Comparison of ENCODE assay signal across 8 cellular contexts in the genomic region with DNA sequence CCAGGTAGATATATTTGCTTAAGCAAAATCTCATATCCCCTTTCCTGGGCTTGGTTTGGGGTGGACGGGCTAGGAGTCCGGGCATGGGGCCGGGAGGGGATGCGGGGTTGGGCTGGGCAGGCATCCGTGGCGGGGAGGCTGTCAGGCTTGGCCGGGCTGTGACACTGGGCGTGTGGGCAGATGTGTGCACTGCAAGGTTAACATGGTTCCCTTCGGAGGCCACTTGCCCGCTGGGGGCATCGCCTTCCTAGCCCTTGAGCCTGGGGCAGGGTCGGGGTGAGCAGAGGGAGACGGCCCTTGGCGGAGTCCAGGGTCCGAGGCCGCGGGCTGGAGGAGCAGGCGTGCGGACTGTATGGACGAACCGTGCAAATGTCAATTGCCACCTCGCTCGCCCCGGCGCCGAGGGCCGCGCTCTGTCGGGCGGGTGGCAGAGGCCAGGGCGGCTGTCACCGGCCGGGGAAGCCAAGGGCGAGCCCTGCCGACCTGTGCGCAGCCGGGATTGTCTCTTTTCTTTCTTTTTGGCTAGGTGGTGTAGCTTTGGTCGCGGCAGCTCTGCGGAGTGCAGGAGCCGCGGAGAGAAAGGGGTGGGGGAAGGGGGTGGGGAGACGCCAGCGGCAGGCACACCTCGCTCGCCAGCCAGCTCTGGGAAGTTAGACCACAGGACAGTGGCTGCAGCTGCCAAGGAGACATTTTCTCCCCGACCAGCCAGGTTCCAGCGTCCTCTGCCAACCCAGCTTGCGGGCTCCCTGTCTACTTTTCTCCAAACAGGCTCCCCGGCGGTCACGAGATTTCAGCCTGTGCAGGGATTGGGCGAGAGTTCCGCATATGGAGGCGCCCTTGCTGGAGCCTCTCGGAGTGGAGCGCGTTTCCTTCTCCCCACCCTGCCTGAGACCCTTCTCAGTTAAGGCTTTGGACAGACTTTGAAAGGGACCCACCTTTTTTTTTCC. TPM values are rescaled to one million over a fixed set of nuclear protein-coding genes. Genes with fewer than 3 reads are reported as not detected.
A peak's percentile ranks its signal among the peaks of the same experiment; 100 is the strongest.
DNase-seq lines count a peak whose midpoint lies in the region; ATAC-seq, FAIRE-seq and TF ChIP-seq lines count a peak whose summit lies in the region.

No MANE protein-coding gene starts in this region.

- H3K27me3 ChIP-seq in ACC112 (ENCODE audit: insufficient read depth, low read length) (no peaks in the 10 kb centered on the region), keratinocyte (ENCODE audit: control insufficient read depth, extremely low read depth, insufficient read depth, low read length) (no peaks in the 10 kb centered on the region)

- H3K36me3 ChIP-seq in ACC112 (ENCODE audit: insufficient read depth, low read length) (no peaks in the 10 kb centered on the region; the same call in 1 of the 2 replicates), keratinocyte (ENCODE audit: control insufficient read depth in 2 of 2, extremely low read depth in 1 of 2, insufficient read depth in 2 of 2, low read length in 2 of 2) (peaks cover 0 to 1% of the 10 kb centered on the region in 2 experiments)

- no peaks in the 10 kb centered on the region for H3K9me1 ChIP-seq in keratinocyte (ENCODE audit: control insufficient read depth, extremely low read depth, insufficient read depth, low read length)

- dilution Hi-C loops in keratinocyte (cut with MboI; ENCODE audit: extremely low pct_ligation_motif_present, low sequenced_read_pairs): no loop called here

- H3K4me1 ChIP-seq in ACC112 (ENCODE audit: control insufficient read depth, insufficient read depth, low read length, unreplicated experiment): peaks cover 13% of the 10 kb centered on the region
- peaks cover 18% of the 10 kb centered on the region for H3K4me1 ChIP-seq in keratinocyte (ENCODE audit: control insufficient read depth, extremely low read depth, insufficient read depth, low read length)

- peak in 1 of 3 experiments; percentile 3 for TF ChIP-seq CTCF in keratinocyte (optimal IDR thresholded peaks at IDR 0.05 in 1 of 3, IDR thresholded peaks at IDR 0.05 in 1 of 3, conservative IDR thresholded peaks at IDR 0.05 in 1 of 3; ENCODE audit: extremely low read depth in 1 of 3, insufficient read depth in 2 of 3, low read length in 3 of 3)

- peak overlapping the region; percentile 88 for H3K4me2 ChIP-seq in keratinocyte (ENCODE audit: control insufficient read depth, extremely low read depth, insufficient read depth, low read depth, low read length)

- H3K9ac ChIP-seq in keratinocyte (ENCODE audit: control insufficient read depth, extremely low read depth, insufficient read depth, low read length): peak overlapping the region; percentile 81

- H2AFZ ChIP-seq in ACC112 (ENCODE audit: low read length, unreplicated experiment): peak overlapping the region; percentile 45
- peak overlapping the region; percentile 85 for H2AFZ ChIP-seq in keratinocyte (ENCODE audit: control insufficient read depth, low read length)

- H3K27ac ChIP-seq in ACC112 (ENCODE audit: low read depth, low read length) (peak overlapping the region; percentile 32), keratinocyte (ENCODE audit: control insufficient read depth, insufficient read depth, low read length) (peak overlapping the region; percentile 68)

- peaks cover 51% of the 10 kb centered on the region for H3K79me2 ChIP-seq in ACC112 (ENCODE audit: control insufficient read depth, insufficient read depth, low read length, unreplicated experiment)
- peaks cover 27% of the 10 kb centered on the region for H3K79me2 ChIP-seq in keratinocyte (ENCODE audit: control insufficient read depth, insufficient read depth, low read length)

- ATAC-seq in HG03066 (IDR thresholded peaks at IDR 0.05; ENCODE audit: low read depth, unreplicated experiment): peak; percentile 31

- H3K4me3 ChIP-seq in ACC112 (ENCODE audit: low read depth, low read length): peak overlapping the region; percentile 96
- peak overlapping the region; percentile 75 to 92 (median 91) for H3K4me3 ChIP-seq in keratinocyte (ENCODE audit: control insufficient read depth in 2 of 3, extremely low read depth in 1 of 3, insufficient read depth in 2 of 3, low read depth in 1 of 3, low read length in 3 of 3)

- FAIRE-seq in keratinocyte (lab: Jason Lieb, UNC): no peak

- TF ChIP-seq POLR2A in GM18526 (IDR thresholded peaks at IDR 0.05; ENCODE audit: extremely low read depth, insufficient read length): peak; percentile 55

- H3K9me3 ChIP-seq in keratinocyte (ENCODE audit: control insufficient read depth, low read depth, low read length): no peaks in the 10 kb centered on the region

- no peaks in the 10 kb centered on the region for H4K20me1 ChIP-seq in keratinocyte (ENCODE audit: control insufficient read depth, extremely low read depth, insufficient read depth, low read length)

- DNase-seq in NCI-H2227 (lab: John Stamatoyannopoulos, UW; ENCODE audit: unreplicated experiment) (peak; percentile 86), keratinocyte (ENCODE audit: low read depth, low spot score) (no peak)
- DNase-seq in activated CD4-positive, CD25-positive, alpha-beta regulatory T cell (lab: John Stamatoyannopoulos, UW): peak; percentile 13 to 40 (median 16)
- peak; percentile 60 for DNase-seq in central memory CD4-positive, alpha-beta T cell
- DNase-seq in stimulated activated CD4-positive, alpha-beta T cell treated with anti-CD3 and anti-CD28 coated beads, Interleukin-12 subunit alpha, Interleukin-12 subunit beta, amount 100 ng/mL, for 48 hours (ENCODE audit: low read depth in 2 of 3, low spot score in 1 of 3): peak; percentile 56 to 57 (median 56)

RNA-seq across cellular contexts. Expression of a gene that starts 1.3 kb away (rescaled TPM):
- 25.8 to 35.7 TPM (median 26.5 TPM) in 3 replicates for polyA plus RNA-seq in keratinocyte
- 51.6 TPM for polyA plus RNA-seq in keratinocyte (2011; ENCODE audit: low read depth)
- 18.2 and 27.4 TPM in 2 replicates for polyA plus RNA-seq in keratinocyte (2011; cell fraction: cytosol; rRNA removed)
- polyA plus RNA-seq in keratinocyte (2011; cell fraction: nucleus; rRNA removed): 51.5 and 68.7 TPM in 2 replicates
- polyA plus RNA-seq in keratinocyte (2012; ENCODE audit: low replicate concordance): 22.3 and 25.7 TPM in 2 replicates
- polyA minus RNA-seq in keratinocyte: 14.0 to 47.8 TPM (median 33.3 TPM) in 3 replicates
- 22.6 TPM for polyA minus RNA-seq in keratinocyte (2011; cell fraction: cytosol; rRNA and poly(A)+ RNA removed)
- 40.6 and 105 TPM in 2 replicates for polyA minus RNA-seq in keratinocyte (2011; cell fraction: nucleus; rRNA and poly(A)+ RNA removed)
